ENCODE assay signal across 14 cellular contexts in genomic region chr3:124858275-124858674, GRCh38. TPM values are rescaled to one million over a fixed set of nuclear protein-coding genes. Genes with fewer than 3 reads are reported as not detected.
A peak's percentile ranks its signal among the peaks of the same experiment; 100 is the strongest.
DNase-seq lines count a peak whose midpoint lies in the region; ATAC-seq and TF ChIP-seq lines count a peak whose summit lies in the region.
"Had no signal": no experiment of that assay in that cellular context is flagged by ENCODE, and none has a peak within 500 bp of the region (broad histone marks: within the 10 kb centered on the region; RNA-seq: fewer than 3 reads in every experiment).

No MANE protein-coding gene starts in this region.

- peaks cover 47% of the 10 kb centered on the region for H3K4me1 ChIP-seq in Panc1 (ENCODE audit: control insufficient read depth, insufficient read depth, low read length)
- H3K4me1 ChIP-seq: parathyroid adenoma had no signal

- H3K27me3 Mint-ChIP-seq in osteocyte (ENCODE audit: unreplicated experiment): no peaks in the 10 kb centered on the region

- H3K36me3 Mint-ChIP-seq in osteocyte (ENCODE audit: unreplicated experiment): peaks cover 45% of the 10 kb centered on the region

- H3K4me1 Mint-ChIP-seq in osteocyte (ENCODE audit: unreplicated experiment): peaks cover 71% of the 10 kb centered on the region

- intact Hi-C loops in Panc1 (cut with micrococcal nuclease; ENCODE audit: unreplicated experiment): no loop called here

- no peak overlapping the region for H3K4me3 Mint-ChIP-seq in osteocyte (ENCODE audit: unreplicated experiment)

- CTCF ChIA-PET in Panc1 (lab: Charles Lee): no interaction called here

- POLR2A ChIA-PET in Panc1 (lab: Charles Lee): interaction anchor here (0.6 kb wide), 1 partner anchor 15 kb away, joined by 4 read pairs; no protein-coding TSS in a partner anchor

- H3K4me3 ChIP-seq in AG10803 (ENCODE audit: low read length): no peak overlapping the region
- no peak overlapping the region for H3K4me3 ChIP-seq in Panc1 (ENCODE audit: low read depth in 2 of 2, low read length in 2 of 2)

- peak overlapping the region; percentile 89 for H3K27ac Mint-ChIP-seq in osteocyte (ENCODE audit: unreplicated experiment)

- H3K27me3 ChIP-seq in Panc1 (ENCODE audit: control insufficient read depth, insufficient read depth, low read length): no peaks in the 10 kb centered on the region

- TF ChIP-seq CTCF in AG10803 (conservative IDR thresholded peaks at IDR 0.05; ENCODE audit: low read length) (no peak), Panc1 (IDR thresholded peaks at IDR 0.05) (no peak), osteocyte (IDR thresholded peaks at IDR 0.05) (no peak)

- in situ Hi-C loops in Panc1 (cut with HindIII; ENCODE audit: low pct_unique_long_range_greater_than_20kb, low sequenced_read_pairs): no loop called here

- peaks cover 4% of the 10 kb centered on the region for H3K9me3 Mint-ChIP-seq in osteocyte (ENCODE audit: unreplicated experiment)

- BruUV-seq in Panc1 (replicated peaks; lab: Mats Ljungman, UMichigan): no TSS peak

- ATAC-seq in Panc1 (no peak), HG02759 (IDR thresholded peaks at IDR 0.05; ENCODE audit: unreplicated experiment) (no peak)

- peaks cover 5% of the 10 kb centered on the region for H3K36me3 ChIP-seq in Panc1 (ENCODE audit: control insufficient read depth, insufficient read depth, low read length)

- no peaks in the 10 kb centered on the region for H3K9me3 ChIP-seq in Panc1 (ENCODE audit: control insufficient read depth, insufficient read depth, low read depth, low read length)

- peak overlapping the region; percentile 69; the same call in 1 of the 2 replicates for H3K27ac ChIP-seq in Panc1 (ENCODE audit: low read length)
- H3K27ac ChIP-seq: parathyroid adenoma had no signal

- DNase-seq in AG10803 (ENCODE audit: low read depth) (peak; percentile 88), Panc1 (ENCODE audit: low read depth, low spot score) (no peak), dermis blood vessel endothelial cell (peak; percentile 67), osteocyte (ENCODE audit: extremely low spot score, unreplicated experiment) (no peak), NCI-H524 (lab: John Stamatoyannopoulos, UW) (no peak), cerebellum (ENCODE audit: low spot score) (no peak), foreskin melanocyte (no peak)
- DNase-seq: activated effector memory CD4-positive, alpha-beta T cell treated with anti-CD3 and anti-CD28 coated beads, Interleukin-2, amount 50 U/mL, for 16 hours; DMS53; NCI-H2081 treated with DMSO at 0.1 percent for 48 hours; NCI-H774; SIG-M5 had no signal

RNA-seq across cellular contexts. Expression of gene ITGB5, which starts 28.9 kb away (rescaled TPM):
- 446 TPM for total RNA-seq in Panc1 (2021; ENCODE audit: unreplicated experiment)
- polyA plus RNA-seq in Panc1 (2012; ENCODE audit: insufficient read length): 777 TPM
- 86.6 and 107 TPM in 2 replicates for total RNA-seq in dermis blood vessel endothelial cell
- 419 and 441 TPM in 2 replicates for total RNA-seq in osteocyte
- 17.1 TPM for total RNA-seq in cerebellum

Comparison
In these comparisons a context has a peak if more than half of its experiments do, and no peak if none do; other contexts are left out.
1. DNase-seq: peak in AG10803 (single experiment) and dermis blood vessel endothelial cell (single experiment); none in Panc1 (single experiment), osteocyte (single experiment), NCI-H524 (0 of 2), cerebellum (single experiment) and foreskin melanocyte (single experiment).